Comparison of ENCODE assay signal across 2 cellular contexts in genomic region chr13:57140235-57140968, GRCh38. TPM values are rescaled to one million over a fixed set of nuclear protein-coding genes. Genes with fewer than 3 reads are reported as not detected.
"Had no signal": no experiment of that assay in that cellular context is flagged by ENCODE, and none has a peak within 500 bp of the region (broad histone marks: within the 10 kb centered on the region; RNA-seq: fewer than 3 reads in every experiment).

Gene PRR20A, plus strand, starts transcription at chr13:57140918. Its CDS starts 387 bp downstream, at chr13:57141305.

RNA-seq across cellular contexts. Expression of gene PRR20A, which starts in this region (rescaled TPM):
- total RNA-seq: G401, GM12878 had no signal
